8 cellular contexts compared by ENCODE assay signal in genomic region chr17:78915872-78916632, GRCh38. TPM values are rescaled to one million over a fixed set of nuclear protein-coding genes. Genes with fewer than 3 reads are reported as not detected.
DNase-seq lines count a peak whose midpoint lies in the region; ATAC-seq and TF ChIP-seq lines count a peak whose summit lies in the region.

No MANE protein-coding gene starts in this region.

- no peaks in the 10 kb centered on the region for H3K36me3 ChIP-seq in left ventricle myocardium inferior

- peak overlapping the region; percentile 86 for H3K27ac ChIP-seq in left ventricle myocardium inferior (replicated peaks)
- peak overlapping the region in 20 of 21 experiments; percentile 36 to 85 (median 71) for H3K27ac ChIP-seq in skin epidermis

- intact Hi-C loops in left ventricle myocardium inferior (cut with micrococcal nuclease), result no loop called here

- H3K4me3 ChIP-seq in left ventricle myocardium inferior (peak overlapping the region; percentile 25), skin epidermis (no peak overlapping the region)

- ATAC-seq in GM19351 (IDR thresholded peaks at IDR 0.05; ENCODE audit: unreplicated experiment), result no peak

- TF ChIP-seq CTCF in left ventricle myocardium inferior (IDR thresholded peaks at IDR 0.05; ENCODE audit: borderline replicate concordance), result no peak

- H3K4me1 ChIP-seq in left ventricle myocardium inferior, result peaks cover 89% of the 10 kb centered on the region

- peak; percentile 34 for DNase-seq in HK-2 (ENCODE audit: unreplicated experiment)
- peak; percentile 55 for DNase-seq in UCSD-AML1 (lab: John Stamatoyannopoulos, UW; ENCODE audit: unreplicated experiment)
- DNase-seq in left ventricle myocardium inferior, result peak; percentile 57
- DNase-seq in NCI-H187 (lab: John Stamatoyannopoulos, UW), result no peak
- no peak for DNase-seq in AG08396 (ENCODE audit: low spot score)
- DNase-seq in superior temporal gyrus (ENCODE audit: extremely low spot score), result no peak

- H3K27me3 ChIP-seq in left ventricle myocardium inferior (ENCODE audit: low read depth), result no peaks in the 10 kb centered on the region

- H3K9me3 ChIP-seq in left ventricle myocardium inferior (replicated peaks), result no peaks in the 10 kb centered on the region

RNA-seq across cellular contexts. Expression of gene TIMP2, which starts 9.1 kb away (rescaled TPM):
- total RNA-seq in left ventricle myocardium inferior, result 91.8 TPM

RNA-seq across cellular contexts. Expression of gene CEP295NL, which starts 13.1 kb away (rescaled TPM):
- 0.55 TPM for total RNA-seq in left ventricle myocardium inferior

Comparison
In these comparisons a context has a peak if more than half of its experiments do, and no peak if none do; other contexts are left out.
1. DNase-seq: peak in HK-2 (single experiment), UCSD-AML1 (single experiment) and left ventricle myocardium inferior (single experiment); none in NCI-H187 (0 of 2), AG08396 (single experiment) and superior temporal gyrus (single experiment).